In the genomic region with DNA sequence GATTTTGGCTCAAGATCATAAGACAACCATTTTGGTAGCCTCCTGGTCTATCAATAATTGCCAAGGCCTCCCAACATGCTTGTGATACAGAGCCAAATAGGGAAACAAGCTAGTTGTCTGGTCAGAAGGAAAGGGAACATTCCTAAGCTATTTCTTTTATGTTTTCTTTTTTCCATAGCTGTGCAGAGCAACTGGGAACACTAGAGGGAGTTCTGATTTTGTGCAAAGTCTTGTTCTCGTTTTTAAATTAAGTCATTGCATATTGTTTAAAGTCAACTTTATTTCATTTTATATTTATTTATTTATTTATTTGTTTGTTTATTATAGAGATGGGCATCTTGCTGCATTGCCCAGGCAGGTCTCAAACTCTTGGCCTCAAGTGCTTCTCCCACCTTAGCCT, we compare ENCODE assay signal across 8 cellular contexts.
DNase-seq lines count a peak whose midpoint lies in the region; ATAC-seq and TF ChIP-seq lines count a peak whose summit lies in the region.

No MANE protein-coding gene starts in this region.

- peak overlapping the region; percentile 40 to 83 (median 81) for H3K27ac Mint-ChIP-seq in nephron

- DNase-seq in GM10266 (ENCODE audit: extremely low spot score), result no peak
- peak; percentile 44 to 58 for DNase-seq in NCI-H446 (lab: John Stamatoyannopoulos, UW)
- peak; percentile 60 for DNase-seq in choroid plexus epithelial cell (ENCODE audit: low read depth)
- no peak for DNase-seq in effector memory CD4-positive, alpha-beta T cell
- no peak for DNase-seq in sciatic nerve (ENCODE audit: low spot score)
- DNase-seq in substantia nigra (lab: John Stamatoyannopoulos, UW), result no peak
- no peak for DNase-seq in foreskin fibroblast

- intact Hi-C loops in sciatic nerve (cut with DNase I), result no loop called here

- H3K9me3 Mint-ChIP-seq in nephron, result peaks cover 12% of the 10 kb centered on the region

- no peaks in the 10 kb centered on the region for H3K4me1 ChIP-seq in effector memory CD4-positive, alpha-beta T cell (ENCODE audit: control insufficient read depth, insufficient read depth, low read length, poor library complexity, severe bottlenecking)

- H3K4me3 ChIP-seq in choroid plexus epithelial cell (ENCODE audit: low read depth, low read length) (no peak overlapping the region), foreskin fibroblast (ENCODE audit: low read depth in 1 of 2, low read length in 2 of 2) (no peak overlapping the region)
- no peak overlapping the region for H3K4me3 ChIP-seq in effector memory CD4-positive, alpha-beta T cell (ENCODE audit: insufficient read depth, low read depth, low read length, poor library complexity, severe bottlenecking)

- H3K36me3 ChIP-seq in effector memory CD4-positive, alpha-beta T cell (ENCODE audit: control insufficient read depth, insufficient read depth, low read length), result no peaks in the 10 kb centered on the region

- H3K27me3 Mint-ChIP-seq in nephron (ENCODE audit: low read depth), result peaks cover 5% of the 10 kb centered on the region

- no peak for ATAC-seq in sciatic nerve

- peak; percentile 34 for TF ChIP-seq CTCF in GM10266 (IDR thresholded peaks at IDR 0.05; ENCODE audit: control insufficient read depth, insufficient read depth, low read depth, missing control alignments)
- TF ChIP-seq CTCF in choroid plexus epithelial cell (conservative IDR thresholded peaks at IDR 0.05; ENCODE audit: low read depth, low read length), result peak; percentile 59
- peak; percentile 53 to 78 (median 69) for TF ChIP-seq CTCF in nephron (IDR thresholded peaks at IDR 0.05; ENCODE audit: unreplicated experiment in 3 of 3)
- TF ChIP-seq CTCF in foreskin fibroblast (IDR thresholded peaks at IDR 0.05; ENCODE audit: low read depth, low read length), result no peak

- no peaks in the 10 kb centered on the region for H3K9me3 ChIP-seq in effector memory CD4-positive, alpha-beta T cell (ENCODE audit: control insufficient read depth, low read length)

- H3K27ac ChIP-seq in effector memory CD4-positive, alpha-beta T cell (ENCODE audit: insufficient read depth, low read length, poor library complexity, severe bottlenecking), result no peak overlapping the region
- no peak overlapping the region for H3K27ac ChIP-seq in substantia nigra (ENCODE audit: low read depth, low read length, poor library complexity, severe bottlenecking)

- peaks cover 14% of the 10 kb centered on the region for H3K4me1 Mint-ChIP-seq in nephron

- no peaks in the 10 kb centered on the region for H3K27me3 ChIP-seq in effector memory CD4-positive, alpha-beta T cell (replicated peaks; ENCODE audit: control insufficient read depth, insufficient read depth, low read length, poor library complexity, severe bottlenecking)

- peaks cover 3% of the 10 kb centered on the region for H3K36me3 Mint-ChIP-seq in nephron (ENCODE audit: low read depth)

- H3K4me3 Mint-ChIP-seq in nephron, result no peak overlapping the region

Comparison
In these comparisons a context has a peak if more than half of its experiments do, and no peak if none do; other contexts are left out.
1. DNase-seq: peak in NCI-H446 (2 of 2) and choroid plexus epithelial cell (single experiment); none in GM10266 (single experiment), effector memory CD4-positive, alpha-beta T cell (0 of 3), sciatic nerve (single experiment), substantia nigra (0 of 49) and foreskin fibroblast (0 of 2).